In the genomic region with DNA sequence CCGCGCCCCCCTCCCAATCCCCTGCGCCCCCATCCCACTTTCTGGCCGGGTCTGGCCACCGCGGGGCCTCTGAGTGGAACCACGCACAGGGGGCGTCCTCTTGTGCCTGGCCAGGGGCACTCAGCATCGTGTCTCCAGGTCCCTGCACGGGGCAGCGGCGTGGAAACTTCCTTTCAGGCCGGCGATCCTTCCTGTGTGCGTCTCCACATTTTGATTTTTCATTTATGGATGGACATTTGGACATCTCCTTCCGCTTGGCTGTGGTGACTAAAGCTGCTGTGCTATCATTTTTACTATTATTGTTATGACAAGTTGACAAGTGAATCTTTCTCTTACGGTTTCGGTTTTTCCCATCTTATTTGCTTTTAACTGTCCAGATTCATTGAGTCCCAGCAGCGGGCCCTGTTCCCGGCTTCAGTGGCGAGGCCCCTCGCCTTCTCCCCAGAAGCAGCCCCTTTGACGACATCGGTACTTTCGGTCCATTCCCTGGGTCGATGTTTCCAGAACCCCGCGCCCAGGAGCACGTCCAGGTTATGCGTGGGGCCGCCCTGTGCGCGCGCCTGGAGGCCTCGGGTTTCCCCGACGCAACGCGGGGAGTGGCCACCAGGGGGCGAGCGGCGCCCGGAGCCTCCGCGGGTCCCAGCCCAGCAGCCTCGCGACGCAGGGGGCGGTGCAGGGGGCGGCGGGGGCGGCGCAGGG, we compare ENCODE assay signal across 1 cellular context.
TF ChIP-seq lines count a peak whose summit lies in the region.

No MANE protein-coding gene starts in this region.

TF ChIP-seq in SK-N-SH, 30 proteins besides CTCF, POLR2A, EP300 and RAD21 (continued from another document):
- no peak for TF ChIP-seq CHD2 (IDR thresholded peaks at IDR 0.05; ENCODE audit: low read length, partially characterized antibody)
- no peak for TF ChIP-seq YY1 (IDR thresholded peaks at IDR 0.05; ENCODE audit: low read depth)
- TF ChIP-seq, protein P1, sequence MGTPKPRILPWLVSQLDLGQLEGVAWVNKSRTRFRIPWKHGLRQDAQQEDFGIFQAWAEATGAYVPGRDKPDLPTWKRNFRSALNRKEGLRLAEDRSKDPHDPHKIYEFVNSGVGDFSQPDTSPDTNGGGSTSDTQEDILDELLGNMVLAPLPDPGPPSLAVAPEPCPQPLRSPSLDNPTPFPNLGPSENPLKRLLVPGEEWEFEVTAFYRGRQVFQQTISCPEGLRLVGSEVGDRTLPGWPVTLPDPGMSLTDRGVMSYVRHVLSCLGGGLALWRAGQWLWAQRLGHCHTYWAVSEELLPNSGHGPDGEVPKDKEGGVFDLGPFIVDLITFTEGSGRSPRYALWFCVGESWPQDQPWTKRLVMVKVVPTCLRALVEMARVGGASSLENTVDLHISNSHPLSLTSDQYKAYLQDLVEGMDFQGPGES (IDR thresholded peaks at IDR 0.05; ENCODE audit: low read depth, low read length) = no peak
- no peak; the same call in 1 of the 2 replicates for TF ChIP-seq SIN3A (IDR thresholded peaks at IDR 0.05; ENCODE audit: borderline replicate concordance, low read depth, low read length)
- TF ChIP-seq, protein P2, sequence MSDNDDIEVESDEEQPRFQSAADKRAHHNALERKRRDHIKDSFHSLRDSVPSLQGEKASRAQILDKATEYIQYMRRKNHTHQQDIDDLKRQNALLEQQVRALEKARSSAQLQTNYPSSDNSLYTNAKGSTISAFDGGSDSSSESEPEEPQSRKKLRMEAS (IDR thresholded peaks at IDR 0.05; ENCODE audit: low read depth) = peak; percentile 40; the same call in 1 of the 2 replicates
- TF ChIP-seq POLR2AphosphoS5 (IDR thresholded peaks at IDR 0.05; ENCODE audit: low read depth, low read length) = no peak
- TF ChIP-seq, protein P3, sequence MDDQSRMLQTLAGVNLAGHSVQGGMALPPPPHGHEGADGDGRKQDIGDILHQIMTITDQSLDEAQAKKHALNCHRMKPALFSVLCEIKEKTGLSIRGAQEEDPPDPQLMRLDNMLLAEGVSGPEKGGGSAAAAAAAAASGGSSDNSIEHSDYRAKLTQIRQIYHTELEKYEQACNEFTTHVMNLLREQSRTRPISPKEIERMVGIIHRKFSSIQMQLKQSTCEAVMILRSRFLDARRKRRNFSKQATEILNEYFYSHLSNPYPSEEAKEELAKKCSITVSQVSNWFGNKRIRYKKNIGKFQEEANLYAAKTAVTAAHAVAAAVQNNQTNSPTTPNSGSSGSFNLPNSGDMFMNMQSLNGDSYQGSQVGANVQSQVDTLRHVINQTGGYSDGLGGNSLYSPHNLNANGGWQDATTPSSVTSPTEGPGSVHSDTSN (IDR thresholded peaks at IDR 0.05) = no peak
- TF ChIP-seq RFX5 (IDR thresholded peaks at IDR 0.05; ENCODE audit: low read length) = no peak
- no peak for TF ChIP-seq RXRA (IDR thresholded peaks at IDR 0.05; ENCODE audit: borderline replicate concordance, low read depth)
